ENCODE assay signal across 8 cellular contexts in genomic region chr10:43671659-43672555, GRCh38. TPM values are rescaled to one million over a fixed set of nuclear protein-coding genes. Genes with fewer than 3 reads are reported as not detected.
DNase-seq lines count a peak whose midpoint lies in the region; ATAC-seq lines count a peak whose summit lies in the region.

No MANE protein-coding gene starts in this region.

- peak; percentile 29 for DNase-seq in NCI-H1105 treated with DMSO at 0.1 percent for 48 hours (lab: John Stamatoyannopoulos, UW)
- DNase-seq in NCI-H1105 (lab: John Stamatoyannopoulos, UW), result no peak
- DNase-seq in NCI-H2196 (lab: John Stamatoyannopoulos, UW; ENCODE audit: unreplicated experiment), result peak; percentile 55
- DNase-seq in activated CD4-positive, alpha-beta T cell treated with anti-CD3 and anti-CD28 coated beads, Interleukin-2, amount 50 U/mL, for 48 hours, result peak; percentile 15 to 50
- DNase-seq in myocyte (ENCODE audit: low read depth), result peak; percentile 77

- peak; percentile 65 for ATAC-seq in HG02623 (IDR thresholded peaks at IDR 0.05; ENCODE audit: unreplicated experiment)
- peak; percentile 69 for ATAC-seq in esophagus mucosa
- ATAC-seq in HG03571 (IDR thresholded peaks at IDR 0.05; ENCODE audit: unreplicated experiment), result no peak

RNA-seq across cellular contexts. Expression of gene ZNF32, which starts 23.2 kb away (rescaled TPM):
- 16.8 TPM for total RNA-seq in esophagus mucosa
- 28.6 and 35.2 TPM in 2 replicates for total RNA-seq in myocyte
- polyA plus RNA-seq in myocyte (2012), result 32.8 TPM
